Comparison of ENCODE assay signal across 10 cellular contexts in genomic region chr9:137256362-137256761, GRCh38. TPM values are rescaled to one million over a fixed set of nuclear protein-coding genes. Genes with fewer than 3 reads are reported as not detected.
A peak's percentile ranks its signal among the peaks of the same experiment; 100 is the strongest.
DNase-seq lines count a peak whose midpoint lies in the region; ATAC-seq, FAIRE-seq and TF ChIP-seq lines count a peak whose summit lies in the region.
"Had no signal": no experiment of that assay in that cellular context is flagged by ENCODE, and none has a peak within 500 bp of the region (broad histone marks: within the 10 kb centered on the region; RNA-seq: fewer than 3 reads in every experiment).

No MANE protein-coding gene starts in this region.

- H3K9ac ChIP-seq in kidney (ENCODE audit: low read length in 2 of 2) (peak overlapping the region in 1 of 2 donors; percentile 67), stomach smooth muscle (ENCODE audit: low read length in 2 of 2) (peak overlapping the region in 1 of 2 donors; percentile 68)

- TF ChIP-seq CTCF in kidney (IDR thresholded peaks at IDR 0.05; ENCODE audit: borderline replicate concordance, extremely low read depth, insufficient read depth) = no peak

- H3K36me3 ChIP-seq in kidney (ENCODE audit: control insufficient read depth in 1 of 2, insufficient read depth in 2 of 2, low read length in 2 of 2) (peaks cover 0 to 10% of the 10 kb centered on the region in 2 donors), stomach smooth muscle (ENCODE audit: control insufficient read depth in 2 of 2, insufficient read depth in 2 of 2, low read length in 2 of 2) (peaks cover 3 to 10% of the 10 kb centered on the region in 2 donors)

- H3K27ac ChIP-seq in kidney (ENCODE audit: low read depth in 2 of 2, low read length in 2 of 2) (no peak overlapping the region), stomach smooth muscle (ENCODE audit: low read length) (no peak overlapping the region)

- H3K27ac Mint-ChIP-seq in activated CD4-positive, alpha-beta T cell treated with anti-CD3 and anti-CD28 coated beads, Interleukin-2, amount 10 ng/mL, durations not matched to agents 7 days and 5 days = no peak overlapping the region
- no peak overlapping the region for H3K27ac Mint-ChIP-seq in activated T-helper 1 cell treated with anti-CD3 and anti-CD28 coated beads, Interleukin-12 subunit alpha, Interleukin-12 subunit beta, Interleukin-2, Interleukin-4 antibody, amounts not matched to agents 30 ng/mL and 10 ng/mL and 1 ng/mL, durations not matched to agents 14 hours and 24 hours and 36 hours

- no peak for FAIRE-seq in kidney (lab: Jason Lieb, UNC)

- no peak for DNase-seq in activated CD4-positive, alpha-beta T cell treated with anti-CD3 and anti-CD28 coated beads, Interleukin-2, amount 10 ng/mL, durations not matched to agents 7 days and 5 days
- no peak for DNase-seq in activated CD4-positive, alpha-beta T cell treated with anti-CD3 and anti-CD28 coated beads for 1 hour
- DNase-seq in activated T-helper 1 cell treated with anti-CD3 and anti-CD28 coated beads, Interleukin-12 subunit alpha, Interleukin-12 subunit beta, Interleukin-2, Interleukin-4 antibody, amounts not matched to agents 30 ng/mL and 10 ng/mL and 1 ng/mL, durations not matched to agents 14 hours and 24 hours and 36 hours (ENCODE audit: low spot score) = no peak
- no peak for DNase-seq in kidney
- no peak for DNase-seq in foreskin melanocyte
- DNase-seq: cerebellar nuclear complex, NCI-H774 had no signal

- intact Hi-C loops in activated T-helper 1 cell treated with anti-CD3 and anti-CD28 coated beads, Interleukin-12 subunit alpha, Interleukin-12 subunit beta, Interleukin-2, Interleukin-4 antibody, amounts not matched to agents 30 ng/mL and 10 ng/mL and 1 ng/mL, durations not matched to agents 14 hours and 24 hours and 36 hours (cut with micrococcal nuclease) = no loop called here
- intact Hi-C loops in kidney (cut with DNase I) = no loop called here

- CTCF ChIA-PET in activated CD4-positive, alpha-beta T cell treated with anti-CD3 and anti-CD28 coated beads, Interleukin-2, amount 10 ng/mL, durations not matched to agents 7 days and 5 days (lab: Charles Lee) = interaction anchor here (0.8 to 2.0 kb wide), 8 partner anchors 8 to 213 kb away, joined by 3 to 5 read pairs (median 4); partner anchors contain the start of gene MAN1B1

- no peaks in the 10 kb centered on the region for H3K9me3 Mint-ChIP-seq in activated CD4-positive, alpha-beta T cell treated with anti-CD3 and anti-CD28 coated beads, Interleukin-2, amount 10 ng/mL, durations not matched to agents 7 days and 5 days
- no peaks in the 10 kb centered on the region for H3K9me3 Mint-ChIP-seq in activated T-helper 1 cell treated with anti-CD3 and anti-CD28 coated beads, Interleukin-12 subunit alpha, Interleukin-12 subunit beta, Interleukin-2, Interleukin-4 antibody, amounts not matched to agents 30 ng/mL and 10 ng/mL and 1 ng/mL, durations not matched to agents 14 hours and 24 hours and 36 hours

- H3K9me3 ChIP-seq in kidney (ENCODE audit: control insufficient read depth in 1 of 2, low read length in 2 of 2) (no peaks in the 10 kb centered on the region), stomach smooth muscle (ENCODE audit: control insufficient read depth in 2 of 2, low read length in 2 of 2) (no peaks in the 10 kb centered on the region)

- H3K36me3 Mint-ChIP-seq in activated CD4-positive, alpha-beta T cell treated with anti-CD3 and anti-CD28 coated beads, Interleukin-2, amount 10 ng/mL, durations not matched to agents 7 days and 5 days (ENCODE audit: low read depth) = peaks cover 10% of the 10 kb centered on the region
- H3K36me3 Mint-ChIP-seq in activated T-helper 1 cell treated with anti-CD3 and anti-CD28 coated beads, Interleukin-12 subunit alpha, Interleukin-12 subunit beta, Interleukin-2, Interleukin-4 antibody, amounts not matched to agents 30 ng/mL and 10 ng/mL and 1 ng/mL, durations not matched to agents 14 hours and 24 hours and 36 hours (ENCODE audit: low read depth) = peaks cover 7% of the 10 kb centered on the region

- H3K27me3 ChIP-seq in stomach smooth muscle (ENCODE audit: control insufficient read depth in 1 of 2, insufficient read depth in 2 of 2, low read length in 2 of 2) = no peaks in the 10 kb centered on the region

- peaks cover 18% of the 10 kb centered on the region for H3K4me1 Mint-ChIP-seq in activated CD4-positive, alpha-beta T cell treated with anti-CD3 and anti-CD28 coated beads, Interleukin-2, amount 10 ng/mL, durations not matched to agents 7 days and 5 days
- H3K4me1 Mint-ChIP-seq in activated T-helper 1 cell treated with anti-CD3 and anti-CD28 coated beads, Interleukin-12 subunit alpha, Interleukin-12 subunit beta, Interleukin-2, Interleukin-4 antibody, amounts not matched to agents 30 ng/mL and 10 ng/mL and 1 ng/mL, durations not matched to agents 14 hours and 24 hours and 36 hours (ENCODE audit: low read depth) = peaks cover 5% of the 10 kb centered on the region

- POLR2A ChIA-PET in activated CD4-positive, alpha-beta T cell treated with anti-CD3 and anti-CD28 coated beads, Interleukin-2, amount 10 ng/mL, durations not matched to agents 7 days and 5 days (lab: Charles Lee) = interaction anchor here (0.9 kb wide), 1 partner anchor 15 kb away, joined by 3 read pairs; the partner anchor contains the start of gene TUBB4B

- no peak for ATAC-seq in HG02610 (IDR thresholded peaks at IDR 0.05; ENCODE audit: unreplicated experiment)
- no peak for ATAC-seq in GM18867 (IDR thresholded peaks at IDR 0.05; ENCODE audit: unreplicated experiment)

- peak overlapping the region; percentile 90 for H3K4me3 Mint-ChIP-seq in activated CD4-positive, alpha-beta T cell treated with anti-CD3 and anti-CD28 coated beads, Interleukin-2, amount 10 ng/mL, durations not matched to agents 7 days and 5 days
- H3K4me3 Mint-ChIP-seq in activated T-helper 1 cell treated with anti-CD3 and anti-CD28 coated beads, Interleukin-12 subunit alpha, Interleukin-12 subunit beta, Interleukin-2, Interleukin-4 antibody, amounts not matched to agents 30 ng/mL and 10 ng/mL and 1 ng/mL, durations not matched to agents 14 hours and 24 hours and 36 hours = peak overlapping the region; percentile 90

- H3K4me3 ChIP-seq in kidney (ENCODE audit: low read length in 2 of 2) (peak overlapping the region; percentile 84 to 90), stomach smooth muscle (ENCODE audit: low read length in 2 of 2) (peak overlapping the region; percentile 91 to 93)

- H3K4me1 ChIP-seq in kidney (ENCODE audit: control insufficient read depth in 1 of 2, insufficient read depth in 1 of 2, low read depth in 1 of 2, low read length in 2 of 2) = peaks cover 13 to 22% of the 10 kb centered on the region in 2 donors
- H3K4me1 ChIP-seq in stomach smooth muscle (ENCODE audit: control insufficient read depth, insufficient read depth, low read length) = peaks cover 27% of the 10 kb centered on the region

- no peaks in the 10 kb centered on the region for H3K27me3 Mint-ChIP-seq in activated CD4-positive, alpha-beta T cell treated with anti-CD3 and anti-CD28 coated beads, Interleukin-2, amount 10 ng/mL, durations not matched to agents 7 days and 5 days
- peaks cover 2% of the 10 kb centered on the region for H3K27me3 Mint-ChIP-seq in activated T-helper 1 cell treated with anti-CD3 and anti-CD28 coated beads, Interleukin-12 subunit alpha, Interleukin-12 subunit beta, Interleukin-2, Interleukin-4 antibody, amounts not matched to agents 30 ng/mL and 10 ng/mL and 1 ng/mL, durations not matched to agents 14 hours and 24 hours and 36 hours (ENCODE audit: insufficient read depth)

RNA-seq across cellular contexts. Expression of gene NELFB, which starts 1.2 kb away (rescaled TPM):
- total RNA-seq in activated CD4-positive, alpha-beta T cell treated with anti-CD3 and anti-CD28 coated beads, Interleukin-2, amount 10 ng/mL, durations not matched to agents 7 days and 5 days = 10 to 100 TPM; 54.1 to 66.6 TPM
- 70.8 and 72.1 TPM in 2 replicates for total RNA-seq in activated T-helper 1 cell treated with anti-CD3 and anti-CD28 coated beads, Interleukin-12 subunit alpha, Interleukin-12 subunit beta, Interleukin-2, Interleukin-4 antibody, amounts not matched to agents 30 ng/mL and 10 ng/mL and 1 ng/mL, durations not matched to agents 14 hours and 24 hours and 36 hours
- 57.3 TPM for total RNA-seq in kidney
- 43.8 TPM for polyA plus RNA-seq in kidney (ENCODE audit: insufficient read depth, low read depth, low replicate concordance)

RNA-seq across cellular contexts. Expression of gene STPG3, which starts 5.3 kb away (rescaled TPM):
- not detected for total RNA-seq in activated CD4-positive, alpha-beta T cell treated with anti-CD3 and anti-CD28 coated beads, Interleukin-2, amount 10 ng/mL, durations not matched to agents 7 days and 5 days
- total RNA-seq in activated T-helper 1 cell treated with anti-CD3 and anti-CD28 coated beads, Interleukin-12 subunit alpha, Interleukin-12 subunit beta, Interleukin-2, Interleukin-4 antibody, amounts not matched to agents 30 ng/mL and 10 ng/mL and 1 ng/mL, durations not matched to agents 14 hours and 24 hours and 36 hours = 1.2 and 1.8 TPM in 2 replicates
- 0.38 TPM for total RNA-seq in kidney
- not detected for polyA plus RNA-seq in kidney (ENCODE audit: insufficient read depth, low read depth, low replicate concordance)

RNA-seq across cellular contexts. Expression of gene TUBB4B, which starts 15.3 kb away (rescaled TPM):
- total RNA-seq in activated CD4-positive, alpha-beta T cell treated with anti-CD3 and anti-CD28 coated beads, Interleukin-2, amount 10 ng/mL, durations not matched to agents 7 days and 5 days = 100 to 1,000 TPM; 355 to 382 TPM
- total RNA-seq in activated T-helper 1 cell treated with anti-CD3 and anti-CD28 coated beads, Interleukin-12 subunit alpha, Interleukin-12 subunit beta, Interleukin-2, Interleukin-4 antibody, amounts not matched to agents 30 ng/mL and 10 ng/mL and 1 ng/mL, durations not matched to agents 14 hours and 24 hours and 36 hours = 277 and 280 TPM in 2 replicates
- total RNA-seq in kidney = 258 TPM
- 394 TPM for polyA plus RNA-seq in kidney (ENCODE audit: insufficient read depth, low read depth, low replicate concordance)

RNA-seq across cellular contexts. Expression of gene TOR4A, which starts 21.2 kb away (rescaled TPM):
- total RNA-seq in activated CD4-positive, alpha-beta T cell treated with anti-CD3 and anti-CD28 coated beads, Interleukin-2, amount 10 ng/mL, durations not matched to agents 7 days and 5 days = 1 to 10 TPM; 6.0 to 7.1 TPM
- 11.6 and 11.7 TPM in 2 replicates for total RNA-seq in activated T-helper 1 cell treated with anti-CD3 and anti-CD28 coated beads, Interleukin-12 subunit alpha, Interleukin-12 subunit beta, Interleukin-2, Interleukin-4 antibody, amounts not matched to agents 30 ng/mL and 10 ng/mL and 1 ng/mL, durations not matched to agents 14 hours and 24 hours and 36 hours
- total RNA-seq in kidney = 23.8 TPM
- polyA plus RNA-seq in kidney (ENCODE audit: insufficient read depth, low read depth, low replicate concordance) = 4.9 TPM

RNA-seq across cellular contexts. Expression of gene SLC34A3, which starts 25.7 kb away (rescaled TPM):
- total RNA-seq in activated CD4-positive, alpha-beta T cell treated with anti-CD3 and anti-CD28 coated beads, Interleukin-2, amount 10 ng/mL, durations not matched to agents 7 days and 5 days = not detected
- not detected in 2 replicates for total RNA-seq in activated T-helper 1 cell treated with anti-CD3 and anti-CD28 coated beads, Interleukin-12 subunit alpha, Interleukin-12 subunit beta, Interleukin-2, Interleukin-4 antibody, amounts not matched to agents 30 ng/mL and 10 ng/mL and 1 ng/mL, durations not matched to agents 14 hours and 24 hours and 36 hours
- 0.13 TPM for total RNA-seq in kidney
- polyA plus RNA-seq in kidney (ENCODE audit: insufficient read depth, low read depth, low replicate concordance) = 36.0 TPM
